In genomic region chr12:2287151-2287550, GRCh38 we compare ENCODE assay signal across 16 cellular contexts.
DNase-seq lines count a peak whose midpoint lies in the region; ATAC-seq, FAIRE-seq and TF ChIP-seq lines count a peak whose summit lies in the region.
"Had no signal": no experiment of that assay in that cellular context is flagged by ENCODE, and none has a peak within 500 bp of the region (broad histone marks: within the 10 kb centered on the region; RNA-seq: fewer than 3 reads in every experiment).

No MANE protein-coding gene starts in this region.

- DNase-seq in cardiac muscle cell (ENCODE audit: low read depth in 1 of 2, low spot score in 1 of 2) (no peak), Right ventricle myocardium inferior (ENCODE audit: missing footprints) (no peak), right cardiac atrium (peak in 2 of 3 donors; percentile 46 to 55), posterior vena cava (ENCODE audit: low spot score) (peak; percentile 80), vagina (ENCODE audit: extremely low spot score in 2 of 2) (no peak), COLO829 (ENCODE audit: low spot score) (no peak), pancreas (no peak)
- DNase-seq: activated CD4-positive, CD25-positive, alpha-beta regulatory T cell treated with anti-CD3 and anti-CD28 coated beads, Interleukin-2, amount 50 U/mL, for 72 hours; activated naive CD8-positive, alpha-beta T cell treated with anti-CD3 and anti-CD28 coated beads, Interleukin-2, amount 10 ng/mL, durations not matched to agents 7 days and 5 days; colonic mucosa; mucosa of descending colon; NCI-H1105; PC-3; stimulated activated CD4-positive, alpha-beta T cell treated with anti-CD3 and anti-CD28 coated beads, Interleukin-4, amount 100 ng/mL, for 1 hour had no signal

- no peak for TF ChIP-seq POLR2A in vagina (IDR thresholded peaks at IDR 0.05)

- H3K27ac ChIP-seq in cardiac muscle cell = peak overlapping the region; percentile 61
- H3K27ac ChIP-seq in right cardiac atrium (ENCODE audit: low read length) = peak overlapping the region; percentile 62
- peak overlapping the region; percentile 65 for H3K27ac ChIP-seq in vagina
- no peak overlapping the region for H3K27ac ChIP-seq in pancreas
- H3K27ac ChIP-seq: colonic mucosa had no signal

- no peaks in the 10 kb centered on the region for H3K36me3 ChIP-seq in cardiac muscle cell
- no peaks in the 10 kb centered on the region for H3K36me3 ChIP-seq in vagina
- no peaks in the 10 kb centered on the region for H3K36me3 ChIP-seq in pancreas
- H3K36me3 ChIP-seq: colonic mucosa had no signal

- no peak for ATAC-seq in Right ventricle myocardium inferior
- ATAC-seq in right cardiac atrium = peak in 1 of 2 donors; percentile 41
- ATAC-seq in pancreas = no peak
- no peak for ATAC-seq in HG02759 (IDR thresholded peaks at IDR 0.05; ENCODE audit: unreplicated experiment)
- ATAC-seq: mucosa of descending colon, PC-3 had no signal

- 49% methylated on average over 12 of the region's 12 CpGs for WGBS in right cardiac atrium
- WGBS in pancreas, 2 donors = 69 to 76% methylated on average over 12 of the region's 12 CpGs

- H3K9me3 ChIP-seq in cardiac muscle cell (ENCODE audit: low read depth) = no peaks in the 10 kb centered on the region
- no peaks in the 10 kb centered on the region for H3K9me3 ChIP-seq in right cardiac atrium (ENCODE audit: control insufficient read depth, low read length)
- H3K9me3 ChIP-seq in vagina = no peaks in the 10 kb centered on the region
- H3K9me3 ChIP-seq in pancreas = no peaks in the 10 kb centered on the region
- H3K9me3 ChIP-seq: colonic mucosa, mucosa of descending colon had no signal

- H3K4me1 ChIP-seq in cardiac muscle cell (ENCODE audit: low read depth) (peaks cover 86% of the 10 kb centered on the region), right cardiac atrium (ENCODE audit: control insufficient read depth, insufficient read depth, low read length) (peaks cover 37% of the 10 kb centered on the region), vagina (peaks cover 58% of the 10 kb centered on the region), pancreas (no peaks in the 10 kb centered on the region)
- H3K4me1 ChIP-seq: colonic mucosa had no signal

- no peak for FAIRE-seq in pancreas (lab: Jason Lieb, UNC)
- FAIRE-seq: A204.1 had no signal

- intact Hi-C loops in Right ventricle myocardium inferior (cut with DNase I) = loop anchor here (5.0 to 10.0 kb wide), 2 partner anchors 315 to 492 kb away; no protein-coding TSS in a partner anchor
- intact Hi-C loops in right cardiac atrium (cut with DNase I) = loop anchor here (10.0 kb wide), 1 partner anchor 232 kb away; the partner anchor contains the start of gene CACNA1C (in 4 of the 4)
- intact Hi-C loops in posterior vena cava (cut with DNase I) = loop anchor here in 1 of 2 donors (10.0 kb wide), 1 partner anchor 482 kb away; no protein-coding TSS in a partner anchor
- intact Hi-C loops in vagina (cut with DNase I) = loop anchor here (5.0 kb wide), 1 partner anchor 235 kb away; the partner anchor contains the start of gene CACNA1C
- intact Hi-C loops in pancreas (cut with DNase I) = loop anchor here in 1 of 3 donors (5.0 kb wide), 1 partner anchor 230 kb away; no protein-coding TSS in a partner anchor

- TF ChIP-seq CTCF in cardiac muscle cell (IDR thresholded peaks at IDR 0.05; ENCODE audit: low read depth, low read length) = no peak
- no peak for TF ChIP-seq CTCF in vagina (IDR thresholded peaks at IDR 0.05)
- no peak for TF ChIP-seq CTCF in pancreas (IDR thresholded peaks at IDR 0.05)

- H3K27me3 ChIP-seq in cardiac muscle cell = no peaks in the 10 kb centered on the region
- no peaks in the 10 kb centered on the region for H3K27me3 ChIP-seq in right cardiac atrium (ENCODE audit: control insufficient read depth, insufficient read depth)
- no peaks in the 10 kb centered on the region for H3K27me3 ChIP-seq in vagina
- H3K27me3 ChIP-seq in pancreas = no peaks in the 10 kb centered on the region
- H3K27me3 ChIP-seq: colonic mucosa had no signal

- no peak overlapping the region for H3K4me3 ChIP-seq in cardiac muscle cell
- no peak overlapping the region for H3K4me3 ChIP-seq in right cardiac atrium (ENCODE audit: low read length)
- H3K4me3 ChIP-seq in vagina = no peak overlapping the region
- H3K4me3 ChIP-seq in pancreas = no peak overlapping the region
- H3K4me3 ChIP-seq: colonic mucosa, mucosa of descending colon had no signal

Comparison
In these comparisons a context has a peak if more than half of its experiments do, and no peak if none do; other contexts are left out.
1. DNase-seq: peak in right cardiac atrium (2 of 3) and posterior vena cava (single experiment); none in cardiac muscle cell (0 of 2), Right ventricle myocardium inferior (single experiment), vagina (0 of 2), COLO829 (single experiment) and pancreas (0 of 6).
2. H3K27ac ChIP-seq: peak in cardiac muscle cell (single experiment), right cardiac atrium (single experiment) and vagina (single experiment); none in pancreas (0 of 4).